Comparison of ENCODE assay signal across 11 cellular contexts in the genomic region with DNA sequence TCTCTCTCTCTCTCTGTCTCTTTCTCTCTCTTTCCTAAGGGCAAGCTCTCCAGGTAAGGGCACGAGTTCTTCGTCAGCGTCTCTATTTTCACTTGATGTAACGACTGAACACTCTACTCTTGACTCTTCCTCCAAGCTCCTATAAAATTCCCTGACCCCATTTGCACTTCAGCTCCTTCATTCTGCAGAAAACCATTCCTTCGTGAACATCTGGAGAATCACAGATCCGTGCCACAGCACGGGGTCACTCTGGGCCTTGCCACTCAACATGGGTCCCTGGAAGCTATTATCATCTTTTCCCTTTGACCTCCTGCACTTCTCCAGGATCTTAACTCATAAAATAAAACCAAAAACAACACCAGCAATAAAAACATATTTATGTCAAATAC.
DNase-seq lines count a peak whose midpoint lies in the region; ATAC-seq, FAIRE-seq and TF ChIP-seq lines count a peak whose summit lies in the region.
"Had no signal": no experiment of that assay in that cellular context is flagged by ENCODE, and none has a peak within 500 bp of the region (broad histone marks: within the 10 kb centered on the region; RNA-seq: fewer than 3 reads in every experiment).

No MANE protein-coding gene starts in this region.

- H3K36me3 ChIP-seq in kidney (ENCODE audit: control insufficient read depth in 1 of 2, insufficient read depth in 2 of 2, low read length in 2 of 2) (no peaks in the 10 kb centered on the region), smooth muscle cell (ENCODE audit: low read depth) (no peaks in the 10 kb centered on the region)

- H3K4me3 ChIP-seq in GM12875 (ENCODE audit: low read depth, low read length) (peak overlapping the region; percentile 44), kidney (ENCODE audit: low read length in 2 of 2) (peak overlapping the region; percentile 9 to 53), smooth muscle cell (no peak overlapping the region)

- no peak for FAIRE-seq in kidney (lab: Jason Lieb, UNC)
- FAIRE-seq: H54 had no signal

- H3K9me3 ChIP-seq in kidney (ENCODE audit: control insufficient read depth in 1 of 2, low read length in 2 of 2) = no peaks in the 10 kb centered on the region
- no peaks in the 10 kb centered on the region for H3K9me3 ChIP-seq in smooth muscle cell (replicated peaks; ENCODE audit: low read depth)

- DNase-seq in kidney (no peak), smooth muscle cell (lab: John Stamatoyannopoulos, UW; ENCODE audit: unreplicated experiment) (no peak), medulla oblongata (ENCODE audit: extremely low spot score) (no peak), NCI-H82 treated with DMSO at 0.1 percent for 48 hours (lab: John Stamatoyannopoulos, UW; ENCODE audit: unreplicated experiment) (no peak)
- no peak for DNase-seq in activated naive CD4-positive, alpha-beta T cell treated with Interleukin-2 at 50 U/mL for 16 hours
- DNase-seq: activated CD8-positive, alpha-beta memory T cell treated with anti-CD3 and anti-CD28 coated beads, Interleukin-2, amount 50 U/mL, for 48 hours; effector CD8-positive, alpha-beta T cell had no signal

- H3F3A ChIP-seq in smooth muscle cell (ENCODE audit: low read depth) = no peaks in the 10 kb centered on the region

- 64% methylated on average over 7 of the region's 7 CpGs for WGBS in smooth muscle cell (ENCODE audit: low lambda C conversion rate)

- H2AFZ ChIP-seq in smooth muscle cell (ENCODE audit: low read depth) = peak overlapping the region; percentile 85

- intact Hi-C loops in kidney (cut with DNase I) = no loop called here

- ATAC-seq in HG03565 (IDR thresholded peaks at IDR 0.05; ENCODE audit: unreplicated experiment) = no peak

- H4K20me1 ChIP-seq in smooth muscle cell (ENCODE audit: low read depth) = no peaks in the 10 kb centered on the region

- peak overlapping the region; percentile 58 for H3K4me2 ChIP-seq in smooth muscle cell

- no peak for TF ChIP-seq CTCF in GM12875 (IDR thresholded peaks at IDR 0.05; ENCODE audit: borderline replicate concordance, insufficient read depth, low read depth, low read length)
- no peak for TF ChIP-seq CTCF in VCaP (conservative IDR thresholded peaks at IDR 0.05)
- TF ChIP-seq CTCF in kidney (IDR thresholded peaks at IDR 0.05; ENCODE audit: borderline replicate concordance, extremely low read depth, insufficient read depth) = no peak
- no peak for TF ChIP-seq CTCF in smooth muscle cell (IDR thresholded peaks at IDR 0.05; ENCODE audit: borderline replicate concordance, insufficient read depth, poor library complexity, severe bottlenecking)

- H3K27ac ChIP-seq in VCaP (peak overlapping the region; percentile 97), kidney (ENCODE audit: low read depth in 2 of 2, low read length in 2 of 2) (peak overlapping the region; percentile 38 to 61), smooth muscle cell (ENCODE audit: low read depth) (peak overlapping the region; percentile 52)

- peaks cover 18 to 24% of the 10 kb centered on the region in 2 donors for H3K4me1 ChIP-seq in kidney (ENCODE audit: control insufficient read depth in 1 of 2, insufficient read depth in 1 of 2, low read depth in 1 of 2, low read length in 2 of 2)
- peaks cover 12% of the 10 kb centered on the region for H3K4me1 ChIP-seq in smooth muscle cell (ENCODE audit: low read depth)

- no peaks in the 10 kb centered on the region for H3K27me3 ChIP-seq in smooth muscle cell (ENCODE audit: low read depth)

- H3K9ac ChIP-seq in kidney (ENCODE audit: low read length in 2 of 2) (peak overlapping the region in 1 of 2 donors; percentile 37), smooth muscle cell (ENCODE audit: low read depth) (no peak overlapping the region)

- no peaks in the 10 kb centered on the region for H3K79me2 ChIP-seq in smooth muscle cell (ENCODE audit: low read depth)
